Comparison of ENCODE assay signal across 8 cellular contexts in the genomic region with DNA sequence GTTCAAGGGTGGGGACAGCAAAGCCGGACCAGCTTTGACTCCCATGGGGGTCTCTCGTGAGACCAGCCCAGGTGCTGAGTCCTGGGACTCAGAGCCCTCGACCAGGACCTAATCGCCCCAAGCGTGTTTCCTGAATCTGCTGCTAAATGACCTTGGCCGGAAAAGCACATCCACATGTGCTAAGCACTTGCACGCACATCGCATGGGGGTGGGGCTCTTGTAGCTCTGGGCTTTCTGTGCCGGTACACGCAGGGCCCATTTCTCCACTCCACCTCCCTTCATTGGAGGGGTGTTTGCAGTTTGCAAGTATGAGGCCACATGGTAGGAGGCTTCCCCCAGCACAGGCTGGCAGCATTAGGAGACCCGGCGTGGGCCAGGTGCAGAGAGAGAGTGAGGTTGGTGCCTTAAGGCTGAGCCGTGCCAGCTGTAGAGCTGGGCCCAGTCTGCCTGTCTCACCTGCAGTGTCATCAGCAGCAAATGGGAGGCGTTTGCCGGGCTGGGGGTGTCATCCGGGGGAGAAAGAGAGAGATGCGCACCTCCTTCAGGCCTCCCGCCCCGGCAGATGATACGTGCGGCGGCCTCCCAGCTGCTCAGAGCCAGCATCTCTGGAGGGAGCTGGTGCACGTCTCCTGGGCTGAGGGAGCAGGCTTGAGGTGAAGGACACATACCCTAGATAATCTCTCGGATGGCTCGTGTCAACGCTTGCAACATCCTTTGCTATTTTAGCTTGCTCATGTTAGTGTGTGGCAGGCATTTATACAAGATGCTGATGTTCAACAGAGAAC. TPM values are rescaled to one million over a fixed set of nuclear protein-coding genes. Genes with fewer than 3 reads are reported as not detected.
A peak's percentile ranks its signal among the peaks of the same experiment; 100 is the strongest.
DNase-seq lines count a peak whose midpoint lies in the region; ATAC-seq and TF ChIP-seq lines count a peak whose summit lies in the region.

No MANE protein-coding gene starts in this region.

- BruUV-seq in A673 (replicated peaks; lab: Mats Ljungman, UMichigan), result no TSS peak

- H3K27ac ChIP-seq in A673 (ENCODE audit: low read depth, low read length, poor library complexity, severe bottlenecking), result no peak overlapping the region

- POLR2A ChIA-PET in A673 (lab: Charles Lee; ENCODE audit: low non-redundant PET), result no interaction called here

- H3K9me3 ChIP-seq in adipocyte (ENCODE audit: control insufficient read depth, low read length), result no peaks in the 10 kb centered on the region
- H3K9me3 ChIP-seq in A673 (ENCODE audit: low read depth, low read length, poor library complexity, severe bottlenecking), result peaks cover 3% of the 10 kb centered on the region

- no peaks in the 10 kb centered on the region for H3K36me3 ChIP-seq in adipocyte (ENCODE audit: control insufficient read depth, insufficient read depth, low read length, severe bottlenecking)
- peaks cover 1% of the 10 kb centered on the region for H3K36me3 ChIP-seq in A673 (ENCODE audit: insufficient read depth, low read length, poor library complexity, severe bottlenecking)

- H3K4me1 ChIP-seq in adipocyte (ENCODE audit: control insufficient read depth, insufficient read depth, low read length), result no peaks in the 10 kb centered on the region
- H3K4me1 ChIP-seq in A673 (ENCODE audit: insufficient read depth, low read length, poor library complexity, severe bottlenecking), result no peaks in the 10 kb centered on the region

- CTCF ChIA-PET in A673 (lab: Charles Lee), result no interaction called here

- DNase-seq in T-helper 1 cell (peak in 4 of 5 donors; percentile 44 to 72 (median 58)), adipocyte (ENCODE audit: low read depth) (peak; percentile 59), sciatic nerve (ENCODE audit: low spot score) (no peak), NCI-H1694 treated with DMSO at 0.1 percent for 48 hours (lab: John Stamatoyannopoulos, UW) (no peak), NCI-H1092 treated with DMSO at 0.1 percent for 48 hours (lab: John Stamatoyannopoulos, UW) (no peak), NCI-H526 (lab: John Stamatoyannopoulos, UW) (no peak), A673 (ENCODE audit: low spot score) (no peak)

- no peaks in the 10 kb centered on the region for H3K27me3 ChIP-seq in adipocyte (replicated peaks; ENCODE audit: control insufficient read depth, insufficient read depth, low read length)
- no peaks in the 10 kb centered on the region for H3K27me3 ChIP-seq in A673 (replicated peaks; ENCODE audit: insufficient read depth, low read depth, low read length, poor library complexity)

- TF ChIP-seq CTCF in A673 (conservative IDR thresholded peaks at IDR 0.05; ENCODE audit: low read depth, low read length), result no peak

- peak; percentile 50 for ATAC-seq in GM21447 (IDR thresholded peaks at IDR 0.05; ENCODE audit: unreplicated experiment)
- peak; percentile 60 for ATAC-seq in sciatic nerve

- H3K9ac ChIP-seq in adipocyte (ENCODE audit: low read length), result no peak overlapping the region

- intact Hi-C loops in sciatic nerve (cut with DNase I), result no loop called here
- intact Hi-C loops in A673 (cut with micrococcal nuclease; ENCODE audit: unreplicated experiment), result loop anchor here (10.0 kb wide), 1 partner anchor 1137 kb away; no protein-coding TSS in a partner anchor

- H3K4me3 ChIP-seq in adipocyte (ENCODE audit: low read length) (no peak overlapping the region), A673 (ENCODE audit: low read depth, low read length, poor library complexity, severe bottlenecking) (no peak overlapping the region)

RNA-seq across cellular contexts. Expression of a gene that starts 45.2 kb away (rescaled TPM):
- 9.1 TPM for total RNA-seq in sciatic nerve
- 1.7 and 1.8 TPM in 2 replicates for total RNA-seq in A673 (2021)

Comparison
In these comparisons a context has a peak if more than half of its experiments do, and no peak if none do; other contexts are left out.
1. DNase-seq: peak in T-helper 1 cell (4 of 5) and adipocyte (single experiment); none in sciatic nerve (single experiment), NCI-H1694 treated with DMSO at 0.1 percent for 48 hours (single experiment), NCI-H1092 treated with DMSO at 0.1 percent for 48 hours (single experiment), NCI-H526 (0 of 2) and A673 (single experiment).